ENCODE assay signal across 6 cellular contexts in the genomic region with DNA sequence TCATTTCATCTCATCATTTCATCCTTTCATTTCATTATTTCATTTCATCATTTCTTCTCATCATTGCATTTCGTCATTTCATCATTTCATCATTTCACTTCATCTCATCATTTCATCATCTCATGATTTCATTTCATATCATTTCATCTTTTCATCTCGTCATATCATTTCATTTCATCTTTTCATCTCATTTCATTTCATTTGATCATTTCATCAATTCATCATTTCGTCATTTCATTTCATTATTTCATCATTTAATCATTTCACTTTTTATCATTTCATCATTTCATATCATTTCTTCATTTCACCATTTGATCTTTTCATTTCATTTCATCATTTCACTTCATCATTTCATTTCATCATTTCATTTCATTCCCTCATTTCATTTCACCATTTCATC.
DNase-seq lines count a peak whose midpoint lies in the region; FAIRE-seq and TF ChIP-seq lines count a peak whose summit lies in the region.
"Not testable (repeated sequence)": the region's sequence is repeated elsewhere in the genome, so short reads cannot be mapped to it uniquely, and the experiment has no call there.

No MANE protein-coding gene starts in this region.

- 52% methylated on average over 3 of the region's 3 CpGs for WGBS in HUES64
- 13% methylated on average over 3 of the region's 3 CpGs for WGBS in mammary epithelial cell (ENCODE audit: low coverage, missing lambda C conversion rate)

- peaks cover 36% of the 10 kb centered on the region for H3K9me3 ChIP-seq in HUES64 (ENCODE audit: insufficient read depth, low read depth, low read length)
- not testable (repeated sequence) for H3K9me3 ChIP-seq in mammary epithelial cell (replicated peaks; ENCODE audit: insufficient read depth, low read length)

- TF ChIP-seq CTCF in mammary epithelial cell (conservative IDR thresholded peaks at IDR 0.05 in 1 of 2, IDR thresholded peaks at IDR 0.05 in 1 of 2; ENCODE audit: extremely low read depth in 1 of 2, insufficient read depth in 1 of 2, low read depth in 1 of 2, low read length in 2 of 2), result not testable (repeated sequence)

- H2AFZ ChIP-seq in mammary epithelial cell (ENCODE audit: low read depth, low read length), result not testable (repeated sequence)

- H3K27ac ChIP-seq in HUES64 (ENCODE audit: low read depth, low read length); mammary epithelial cell (ENCODE audit: insufficient read depth, low read depth, low read length): not testable (repeated sequence)

- not testable (repeated sequence) for H3K4me1 ChIP-seq in HUES64 (ENCODE audit: insufficient read depth, low read length); mammary epithelial cell (ENCODE audit: insufficient read depth, low read length)

- not testable (repeated sequence) for H3K4me2 ChIP-seq in mammary epithelial cell (ENCODE audit: insufficient read depth, low read depth, low read length)

- not testable (repeated sequence) for H3K9ac ChIP-seq in HUES64 (ENCODE audit: low read depth, low read length); mammary epithelial cell (ENCODE audit: insufficient read depth, low read length)

- not testable (repeated sequence) for H3K27me3 ChIP-seq in HUES64 (ENCODE audit: insufficient read depth, low read length); mammary epithelial cell (ENCODE audit: insufficient read depth, low read length)

- not testable (repeated sequence) for TF ChIP-seq POLR2A in H54 (IDR thresholded peaks at IDR 0.05; ENCODE audit: low read depth, low read length)

- CTCF ChIA-PET in mammary epithelial cell (lab: Charles Lee; ENCODE audit: low non-redundant PET), result not testable (repeated sequence)

- in situ Hi-C loops in mammary epithelial cell (cut with MboI; ENCODE audit: low sequenced_read_pairs in 2 of 2), result not testable (repeated sequence)

- FAIRE-seq in H54 (lab: Jason Lieb, UNC) (peak; percentile 38), colon (lab: Jason Lieb, UNC) (peak; percentile 92), islet of Langerhans (lab: Jason Lieb, UNC) (peak; percentile 27)

- DNase-seq in H54 (ENCODE audit: insufficient read length, low spot score), result not testable (repeated sequence)
- DNase-seq in amniotic epithelial cell (ENCODE audit: low read depth) (peak; percentile 1), mammary epithelial cell (peak; percentile 1)

- H3K4me3 ChIP-seq in HUES64 (ENCODE audit: low read length), result 0 out of 2 replicates have a peak overlapping the region, but pooled peaks have one; percentile 13
- H3K4me3 ChIP-seq in mammary epithelial cell (replicated peaks in 1 of 3; ENCODE audit: insufficient read depth in 1 of 3, low read depth in 2 of 3, low read length in 3 of 3), result not testable (repeated sequence)

- not testable (repeated sequence) for H3K36me3 ChIP-seq in HUES64 (ENCODE audit: insufficient read depth, low read length); mammary epithelial cell (ENCODE audit: insufficient read depth, low read length)

- H4K20me1 ChIP-seq in mammary epithelial cell (ENCODE audit: insufficient read depth, low read length), result not testable (repeated sequence)

- dilution Hi-C loops in mammary epithelial cell (cut with HindIII; ENCODE audit: low sequenced_read_pairs), result not testable (repeated sequence)

- H3K79me2 ChIP-seq in mammary epithelial cell (ENCODE audit: insufficient read depth, low read length), result not testable (repeated sequence)

- intact Hi-C loops in mammary epithelial cell (cut with micrococcal nuclease), result not testable (repeated sequence)

- not testable (repeated sequence) for BruUV-seq in mammary epithelial cell (replicated peaks; lab: Mats Ljungman, UMichigan)
